ENCODE assay signal across 1 cellular context in the genomic region with DNA sequence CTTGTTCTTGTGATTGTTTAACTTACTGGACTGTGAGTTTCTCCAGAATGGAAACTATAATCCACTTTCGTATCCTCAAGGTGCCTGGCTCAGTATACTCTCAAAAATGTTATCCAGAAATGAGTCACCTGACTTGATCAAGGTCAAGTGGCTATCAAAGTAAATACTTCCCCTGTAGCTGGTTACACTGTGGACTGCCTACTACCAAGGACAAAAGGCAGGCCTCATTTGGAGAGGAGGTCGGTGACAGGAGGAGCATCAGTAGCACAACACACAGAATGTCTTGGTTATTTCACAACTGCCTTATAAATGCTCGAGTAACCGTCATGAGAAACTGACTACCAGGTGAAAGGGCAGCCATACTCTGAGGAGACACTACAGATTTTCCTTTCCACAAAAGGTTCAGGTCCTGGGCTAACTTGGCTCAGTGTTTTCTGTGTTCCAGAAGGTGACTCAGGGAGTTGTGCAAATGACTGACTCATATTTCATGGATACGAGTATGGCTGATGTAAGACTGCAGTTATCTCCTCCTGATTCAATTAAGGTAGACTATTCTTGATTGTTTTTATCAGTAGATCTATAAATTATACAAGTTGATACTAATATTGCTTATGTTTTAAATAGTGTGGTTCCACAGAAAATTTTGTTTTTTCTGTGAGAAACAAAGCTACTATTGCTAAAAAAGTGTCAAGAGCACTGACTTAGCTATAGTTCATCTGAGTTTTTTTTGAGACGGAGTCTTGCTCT.
A peak's percentile ranks its signal among the peaks of the same experiment; 100 is the strongest.
TF ChIP-seq lines count a peak whose summit lies in the region.

No MANE protein-coding gene starts in this region.

TF ChIP-seq in HCT116, 20 proteins besides CTCF, POLR2A, EP300 and RAD21 (continued from another document):
- TF ChIP-seq, protein P1, sequence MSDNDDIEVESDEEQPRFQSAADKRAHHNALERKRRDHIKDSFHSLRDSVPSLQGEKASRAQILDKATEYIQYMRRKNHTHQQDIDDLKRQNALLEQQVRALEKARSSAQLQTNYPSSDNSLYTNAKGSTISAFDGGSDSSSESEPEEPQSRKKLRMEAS (IDR thresholded peaks at IDR 0.05): peak; percentile 37
- peak; percentile 89 for TF ChIP-seq FOSL1 (IDR thresholded peaks at IDR 0.05; ENCODE audit: low read depth)
- TF ChIP-seq SRF (IDR thresholded peaks at IDR 0.05; ENCODE audit: low read depth): peak; percentile 51; the same call in 1 of the 2 replicates
- peak; percentile 99 for TF ChIP-seq CEBPB (IDR thresholded peaks at IDR 0.05; ENCODE audit: low read depth)
- TF ChIP-seq SIN3A (IDR thresholded peaks at IDR 0.05; ENCODE audit: low read depth): 0 out of 2 replicates have a peak, but pooled peaks have one; percentile 41
- no peak for TF ChIP-seq YY1 (IDR thresholded peaks at IDR 0.05; ENCODE audit: extremely low read depth, insufficient replicate concordance, low read depth, low read length)
- TF ChIP-seq, protein P2, sequence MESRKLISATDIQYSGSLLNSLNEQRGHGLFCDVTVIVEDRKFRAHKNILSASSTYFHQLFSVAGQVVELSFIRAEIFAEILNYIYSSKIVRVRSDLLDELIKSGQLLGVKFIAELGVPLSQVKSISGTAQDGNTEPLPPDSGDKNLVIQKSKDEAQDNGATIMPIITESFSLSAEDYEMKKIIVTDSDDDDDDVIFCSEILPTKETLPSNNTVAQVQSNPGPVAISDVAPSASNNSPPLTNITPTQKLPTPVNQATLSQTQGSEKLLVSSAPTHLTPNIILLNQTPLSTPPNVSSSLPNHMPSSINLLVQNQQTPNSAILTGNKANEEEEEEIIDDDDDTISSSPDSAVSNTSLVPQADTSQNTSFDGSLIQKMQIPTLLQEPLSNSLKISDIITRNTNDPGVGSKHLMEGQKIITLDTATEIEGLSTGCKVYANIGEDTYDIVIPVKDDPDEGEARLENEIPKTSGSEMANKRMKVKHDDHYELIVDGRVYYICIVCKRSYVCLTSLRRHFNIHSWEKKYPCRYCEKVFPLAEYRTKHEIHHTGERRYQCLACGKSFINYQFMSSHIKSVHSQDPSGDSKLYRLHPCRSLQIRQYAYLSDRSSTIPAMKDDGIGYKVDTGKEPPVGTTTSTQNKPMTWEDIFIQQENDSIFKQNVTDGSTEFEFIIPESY (IDR thresholded peaks at IDR 0.05; ENCODE audit: extremely low read depth, insufficient replicate concordance, low read length): no peak
